ENCODE assay signal across 8 cellular contexts in genomic region chr20:53216856-53217576, GRCh38.
DNase-seq lines count a peak whose midpoint lies in the region; ATAC-seq and TF ChIP-seq lines count a peak whose summit lies in the region.

No MANE protein-coding gene starts in this region.

- ATAC-seq in DND-41 (ENCODE audit: insufficient read depth, low read depth) (peak; percentile 94), lung (ENCODE audit: insufficient read depth, low FRiP score) (no peak), GM18873 (IDR thresholded peaks at IDR 0.05; ENCODE audit: low FRiP score, unreplicated experiment) (no peak)

- H3K9ac ChIP-seq in DND-41 (ENCODE audit: low read depth, low read length), result no peak overlapping the region

- no peak overlapping the region for H2AFZ ChIP-seq in DND-41 (ENCODE audit: low read depth, low read length)

- H3K4me3 ChIP-seq in DND-41 (ENCODE audit: low read depth in 1 of 2, low read length in 2 of 2) (no peak overlapping the region), HFF-Myc (replicated peaks; ENCODE audit: low read depth, low read length) (no peak overlapping the region), coronary artery (peak overlapping the region; percentile 31), lung (no peak overlapping the region)

- no peaks in the 10 kb centered on the region for H4K20me1 ChIP-seq in DND-41 (ENCODE audit: insufficient read depth, low read length)

- H3K9me3 ChIP-seq in DND-41 (ENCODE audit: insufficient read depth, low read length, severe bottlenecking), result no peaks in the 10 kb centered on the region
- H3K9me3 ChIP-seq in lung (ENCODE audit: control insufficient read depth in 2 of 2, insufficient read depth in 1 of 2, low read length in 1 of 2), result no peaks in the 10 kb centered on the region

- H3K4me1 ChIP-seq in DND-41 (ENCODE audit: insufficient read depth, low read length), result no peaks in the 10 kb centered on the region
- no peaks in the 10 kb centered on the region for H3K4me1 ChIP-seq in lung (ENCODE audit: control insufficient read depth in 2 of 2, insufficient read depth in 2 of 2, low read length in 2 of 2)

- H3K27me3 ChIP-seq in DND-41 (ENCODE audit: insufficient read depth, low read length, poor library complexity), result peaks cover 10% of the 10 kb centered on the region
- H3K27me3 ChIP-seq in lung (ENCODE audit: control insufficient read depth, insufficient read depth), result no peaks in the 10 kb centered on the region

- H3K36me3 ChIP-seq in DND-41 (ENCODE audit: insufficient read depth, low read length) (no peaks in the 10 kb centered on the region), lung (ENCODE audit: control insufficient read depth in 2 of 2, insufficient read depth in 2 of 2, low read length in 2 of 2) (no peaks in the 10 kb centered on the region)

- H3K79me2 ChIP-seq in DND-41 (ENCODE audit: insufficient read depth, low read length), result no peaks in the 10 kb centered on the region

- H3K4me2 ChIP-seq in DND-41 (ENCODE audit: insufficient read depth, low read length), result no peak overlapping the region

- TF ChIP-seq CTCF in DND-41 (IDR thresholded peaks at IDR 0.05; ENCODE audit: borderline replicate concordance, extremely low read depth, low read length, poor library complexity, severe bottlenecking), result peak; percentile 97
- peak; percentile 78 for TF ChIP-seq CTCF in HFF-Myc (IDR thresholded peaks at IDR 0.05; ENCODE audit: low read depth, low read length, missing control alignments)
- peak; percentile 44 for TF ChIP-seq CTCF in coronary artery (IDR thresholded peaks at IDR 0.05)
- TF ChIP-seq CTCF in lung (IDR thresholded peaks at IDR 0.05; ENCODE audit: control extremely low read depth, extremely low read depth), result peak; percentile 71

- DNase-seq in DND-41, result peak; percentile 68
- DNase-seq in HFF-Myc (ENCODE audit: extremely low read depth, low read depth), result peak; percentile 2
- DNase-seq in NCI-H2107 (lab: John Stamatoyannopoulos, UW), result peak; percentile 69
- peak; percentile 87 for DNase-seq in activated CD4-positive, alpha-beta T cell treated with anti-CD3 and anti-CD28 coated beads, Interleukin-2, amount 50 U/mL, for 1 hour
- DNase-seq in coronary artery (ENCODE audit: low spot score), result no peak
- peak; percentile 69 for DNase-seq in lung (ENCODE audit: low spot score)
- DNase-seq in stimulated activated CD8-positive, alpha-beta memory T cell treated with anti-CD3 and anti-CD28 coated beads, Interleukin-15, amount 100 ng/mL, for 24 hours (ENCODE audit: low read depth), result peak; percentile 72

- no peak overlapping the region for H3K27ac ChIP-seq in DND-41 (ENCODE audit: low read length)
- H3K27ac ChIP-seq in coronary artery, result no peak overlapping the region
- no peak overlapping the region for H3K27ac ChIP-seq in lung (ENCODE audit: low read depth in 1 of 2, low read length in 1 of 2)

- 20 to 21% methylated on average over 32 of the region's 32 CpGs for WGBS in lung, 2 donors

Comparison
In these comparisons a context has a peak if more than half of its experiments do, and no peak if none do; other contexts are left out.
1. CTCF ChIP-seq: peak in every context shown above with its lines; median percentile 97 in DND-41; 78 in HFF-Myc; 71 in lung; 44 in coronary artery.